In the genomic region with DNA sequence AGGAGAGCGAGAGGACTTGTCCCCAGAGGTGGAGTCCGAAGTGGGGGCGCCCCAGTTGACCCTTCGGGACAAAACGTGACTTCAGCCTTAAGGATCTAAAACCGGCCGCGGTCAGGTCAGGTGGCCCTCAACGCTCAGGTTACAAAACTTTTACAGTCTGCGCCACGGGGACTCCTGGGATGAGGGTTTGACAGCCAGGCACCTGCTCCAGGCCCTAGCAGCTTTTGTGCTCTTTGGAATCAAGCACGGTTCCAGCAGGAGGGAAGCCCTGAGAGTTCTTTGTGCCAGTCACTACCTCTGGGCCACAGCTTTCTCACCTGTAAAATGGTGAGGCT, we compare ENCODE assay signal across 8 cellular contexts. TPM values are rescaled to one million over a fixed set of nuclear protein-coding genes. Genes with fewer than 3 reads are reported as not detected.
DNase-seq lines count a peak whose midpoint lies in the region; ATAC-seq and TF ChIP-seq lines count a peak whose summit lies in the region.

No MANE protein-coding gene starts in this region.

- H3K27ac ChIP-seq in right lobe of liver, result peak overlapping the region; percentile 69 to 84 (median 76)
- peak overlapping the region; percentile 83 to 90 (median 90) for H3K27ac ChIP-seq in upper lobe of left lung

- H3K27me3 ChIP-seq in right lobe of liver (no peaks in the 10 kb centered on the region), upper lobe of left lung (no peaks in the 10 kb centered on the region)

- intact Hi-C loops in MCF 10A (cut with micrococcal nuclease), result no loop called here
- intact Hi-C loops in right lobe of liver (cut with DNase I), result no loop called here

- CTCF ChIA-PET in MCF 10A (lab: Yijun Ruan, JAX), result interaction anchor here (0.5 to 0.9 kb wide), 9 partner anchors 9 to 235 kb away, joined by 3 to 5 read pairs (median 4); no protein-coding TSS in a partner anchor

- no peak for TF ChIP-seq CTCF in MCF 10A (IDR thresholded peaks at IDR 0.05; ENCODE audit: unreplicated experiment)
- TF ChIP-seq CTCF in right lobe of liver (IDR thresholded peaks at IDR 0.05), result no peak
- no peak for TF ChIP-seq CTCF in upper lobe of left lung (IDR thresholded peaks at IDR 0.05)

- H3K4me3 ChIP-seq in right lobe of liver (peak overlapping the region; percentile 27 to 75 (median 65)), upper lobe of left lung (peak overlapping the region in 3 of 4 donors; percentile 50 to 58 (median 50))

- H3K36me3 Mint-ChIP-seq in activated T-cell treated with anti-CD3 and anti-CD28 coated beads, Interleukin-2, amount 50 U/mL, for 24 hours (ENCODE audit: low read depth), result no peaks in the 10 kb centered on the region
- no peaks in the 10 kb centered on the region for H3K36me3 Mint-ChIP-seq in MCF 10A (ENCODE audit: insufficient read depth, unreplicated experiment)

- no peak overlapping the region for H3K4me3 Mint-ChIP-seq in activated T-cell treated with anti-CD3 and anti-CD28 coated beads, Interleukin-2, amount 50 U/mL, for 24 hours
- H3K4me3 Mint-ChIP-seq in MCF 10A (ENCODE audit: unreplicated experiment), result no peak overlapping the region

- H3K4me1 Mint-ChIP-seq in activated T-cell treated with anti-CD3 and anti-CD28 coated beads, Interleukin-2, amount 50 U/mL, for 24 hours (ENCODE audit: low read depth), result peaks cover 4% of the 10 kb centered on the region
- H3K4me1 Mint-ChIP-seq in MCF 10A (ENCODE audit: insufficient read depth, unreplicated experiment), result peaks cover 6% of the 10 kb centered on the region

- DNase-seq in activated T-cell treated with anti-CD3 and anti-CD28 coated beads, Interleukin-2, amount 50 U/mL, for 24 hours, result no peak
- no peak for DNase-seq in activated T-cell treated with anti-CD3 and anti-CD28 coated beads, Interleukin-2, amount 50 U/mL, for 1 hour
- DNase-seq in MCF 10A (ENCODE audit: unreplicated experiment) (no peak), right lobe of liver (no peak), upper lobe of left lung (no peak), OCI-M1 (lab: John Stamatoyannopoulos, UW) (no peak), GDM1 (lab: John Stamatoyannopoulos, UW) (no peak)

- no peak for TF ChIP-seq POLR2A in right lobe of liver (IDR thresholded peaks at IDR 0.05)
- peak in 1 of 4 donors; percentile 28 for TF ChIP-seq POLR2A in upper lobe of left lung (IDR thresholded peaks at IDR 0.05)

- POLR2A ChIA-PET in MCF 10A (lab: Yijun Ruan, JAX), result interaction anchor here (0.7 to 2.2 kb wide), 17 partner anchors 8 to 226 kb away, joined by 3 to 18 read pairs (median 5); a partner anchor contains a TSS

- H3K27ac Mint-ChIP-seq in activated T-cell treated with anti-CD3 and anti-CD28 coated beads, Interleukin-2, amount 50 U/mL, for 24 hours, result peak overlapping the region; percentile 74
- H3K27ac Mint-ChIP-seq in MCF 10A (ENCODE audit: low read depth, unreplicated experiment), result no peak overlapping the region

- H3K36me3 ChIP-seq in right lobe of liver, result no peaks in the 10 kb centered on the region
- no peaks in the 10 kb centered on the region for H3K36me3 ChIP-seq in upper lobe of left lung

- H3K27me3 Mint-ChIP-seq in activated T-cell treated with anti-CD3 and anti-CD28 coated beads, Interleukin-2, amount 50 U/mL, for 24 hours, result no peaks in the 10 kb centered on the region
- no peaks in the 10 kb centered on the region for H3K27me3 Mint-ChIP-seq in MCF 10A (ENCODE audit: insufficient read depth, unreplicated experiment)

- ATAC-seq in right lobe of liver (peak; percentile 35 to 53 (median 46)), upper lobe of left lung (ENCODE audit: low FRiP score in 2 of 2) (peak in 1 of 2 donors; percentile 73), HG03378 (IDR thresholded peaks at IDR 0.05; ENCODE audit: unreplicated experiment) (no peak)

- peaks cover 0 to 16% (median 6%) of the 10 kb centered on the region in 4 donors for H3K4me1 ChIP-seq in right lobe of liver
- H3K4me1 ChIP-seq in upper lobe of left lung, result peaks cover 19 to 35% (median 23%) of the 10 kb centered on the region in 4 donors

- no peak for TF ChIP-seq EP300 in upper lobe of left lung (IDR thresholded peaks at IDR 0.05)

- 5% methylated on average over 6 of the region's 12 CpGs for WGBS in right lobe of liver (ENCODE audit: insufficient coverage, low coverage, low lambda C conversion rate, missing lambda C conversion rate)
- 55% methylated on average over 12 of the region's 12 CpGs; no CpG with 5 or more reads in 1 of the 2 donors for WGBS in upper lobe of left lung, 2 donors

- BruUV-seq in MCF 10A (replicated peaks; lab: Mats Ljungman, UMichigan), result TSS peak; percentile 57

- no peaks in the 10 kb centered on the region for H3K9me3 Mint-ChIP-seq in activated T-cell treated with anti-CD3 and anti-CD28 coated beads, Interleukin-2, amount 50 U/mL, for 24 hours
- no peaks in the 10 kb centered on the region for H3K9me3 Mint-ChIP-seq in MCF 10A (ENCODE audit: unreplicated experiment)

- H3K9me3 ChIP-seq in right lobe of liver, result no peaks in the 10 kb centered on the region
- no peaks in the 10 kb centered on the region for H3K9me3 ChIP-seq in upper lobe of left lung

RNA-seq across cellular contexts. Expression of a gene that starts 0.3 kb away (rescaled TPM):
- total RNA-seq in MCF 10A (2022), result 1.3 and 2.2 TPM in 2 replicates
- 1 to 10 TPM; 2.1 to 9.6 (median 3.1) TPM for total RNA-seq in right lobe of liver
- 10 to 100 TPM in 3 of 6 donors, 1 to 10 TPM in 3; 3.2 to 21.0 (median 9.7) TPM for total RNA-seq in upper lobe of left lung

RNA-seq across cellular contexts. Expression of a gene that starts 6.0 kb away (rescaled TPM):
- total RNA-seq in MCF 10A (2022) (11.7 and 19.9 TPM in 2 replicates), right lobe of liver (1 to 10 TPM; 1.7 to 6.6 (median 3.6) TPM), upper lobe of left lung (10 to 100 TPM in 5 of 6 donors, 1 to 10 TPM in 1; 7.9 to 46.1 (median 13.7) TPM)

RNA-seq across cellular contexts. Expression of a gene that starts 18.5 kb away (rescaled TPM):
- total RNA-seq in MCF 10A (2022) (28.2 and 29.9 TPM in 2 replicates), right lobe of liver (10 to 100 TPM in 5 of 6 experiments, 1 to 10 TPM in 1; 9.6 to 20.2 (median 13.2) TPM), upper lobe of left lung (10 to 100 TPM; 15.9 to 87.0 (median 24.5) TPM)

RNA-seq across cellular contexts. Expression of a gene that starts 57.1 kb away (rescaled TPM):
- 112 and 113 TPM in 2 replicates for total RNA-seq in MCF 10A (2022)
- 10 to 100 TPM; 22.2 to 56.8 (median 39.6) TPM for total RNA-seq in right lobe of liver
- total RNA-seq in upper lobe of left lung, result 10 to 100 TPM; 37.5 to 96.4 (median 78.9) TPM
